In the genomic region with DNA sequence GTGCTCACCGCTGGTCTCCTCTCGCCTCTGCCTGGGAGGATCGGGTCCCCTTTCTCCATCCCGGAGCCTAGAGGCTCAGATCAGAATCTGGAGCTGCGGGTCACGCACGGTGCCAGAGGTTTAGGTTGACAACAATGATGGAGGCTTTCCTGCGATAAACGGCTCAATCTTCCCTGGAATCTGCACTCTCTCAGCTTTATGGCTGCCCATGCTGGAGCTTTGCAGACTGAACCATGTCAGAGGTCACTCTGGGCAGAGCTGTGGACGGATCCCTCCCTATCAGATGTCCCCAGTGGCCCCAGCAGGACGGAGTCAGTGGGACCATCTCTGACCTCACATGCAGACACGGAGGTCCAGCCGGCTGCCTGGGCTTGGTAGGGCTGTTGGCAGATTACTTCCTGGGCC, we compare ENCODE assay signal across 2 cellular contexts.
TF ChIP-seq lines count a peak whose summit lies in the region.

No MANE protein-coding gene starts in this region.

TF ChIP-seq in HepG2, 621 proteins besides CTCF, POLR2A, EP300 and RAD21:
- TF ChIP-seq ZNF660 (CRISPR knock-in tag; IDR thresholded peaks at IDR 0.05; ENCODE audit: borderline replicate concordance, low read depth): no peak

TF ChIP-seq in K562, 482 proteins besides CTCF, POLR2A, EP300 and RAD21:
- TF ChIP-seq ZNF584 (CRISPR knock-in tag; IDR thresholded peaks at IDR 0.05; ENCODE audit: low read depth): no peak
- TF ChIP-seq CBFA2T2 (conservative IDR thresholded peaks at IDR 0.05): no peak
- TF ChIP-seq SREBF1 (IDR thresholded peaks at IDR 0.05; ENCODE audit: borderline replicate concordance, low read depth, low read length): no peak
- no peak for TF ChIP-seq ZSCAN29 (IDR thresholded peaks at IDR 0.05)
- TF ChIP-seq FOXM1 (IDR thresholded peaks at IDR 0.05; ENCODE audit: low read depth): no peak
- TF ChIP-seq FOXM1 (CRISPR knock-in tag; IDR thresholded peaks at IDR 0.05; ENCODE audit: low read depth): no peak
- TF ChIP-seq ARID3B (CRISPR knock-in tag; IDR thresholded peaks at IDR 0.05; ENCODE audit: borderline replicate concordance): no peak
- TF ChIP-seq BRD4 (IDR thresholded peaks at IDR 0.05): no peak
- no peak for TF ChIP-seq NFRKB (IDR thresholded peaks at IDR 0.05; ENCODE audit: low read depth)
- no peak for TF ChIP-seq GATAD2B (IDR thresholded peaks at IDR 0.05; ENCODE audit: borderline replicate concordance)
- TF ChIP-seq XRCC4 (IDR thresholded peaks at IDR 0.05; ENCODE audit: extremely low read depth, insufficient read depth, insufficient read length): no peak
- no peak for TF ChIP-seq MTA3 (IDR thresholded peaks at IDR 0.05; ENCODE audit: borderline replicate concordance)
- TF ChIP-seq, protein P1, sequence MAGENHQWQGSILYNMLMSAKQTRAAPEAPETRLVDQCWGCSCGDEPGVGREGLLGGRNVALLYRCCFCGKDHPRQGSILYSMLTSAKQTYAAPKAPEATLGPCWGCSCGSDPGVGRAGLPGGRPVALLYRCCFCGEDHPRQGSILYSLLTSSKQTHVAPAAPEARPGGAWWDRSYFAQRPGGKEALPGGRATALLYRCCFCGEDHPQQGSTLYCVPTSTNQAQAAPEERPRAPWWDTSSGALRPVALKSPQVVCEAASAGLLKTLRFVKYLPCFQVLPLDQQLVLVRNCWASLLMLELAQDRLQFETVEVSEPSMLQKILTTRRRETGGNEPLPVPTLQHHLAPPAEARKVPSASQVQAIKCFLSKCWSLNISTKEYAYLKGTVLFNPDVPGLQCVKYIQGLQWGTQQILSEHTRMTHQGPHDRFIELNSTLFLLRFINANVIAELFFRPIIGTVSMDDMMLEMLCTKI (IDR thresholded peaks at IDR 0.05; ENCODE audit: partially characterized antibody): no peak
